Comparison of ENCODE assay signal across 8 cellular contexts in genomic region chr17:5191541-5192417, GRCh38. TPM values are rescaled to one million over a fixed set of nuclear protein-coding genes. Genes with fewer than 3 reads are reported as not detected.
DNase-seq lines count a peak whose midpoint lies in the region; ATAC-seq and TF ChIP-seq lines count a peak whose summit lies in the region.

Gene ZNF594, minus strand, starts transcription at chr17:5191868. Its CDS starts 7,612 bp downstream, at chr17:5184256.

- H3K4me3 ChIP-seq in LNCaP clone FGC (ENCODE audit: low read depth, low read length) (peak within 1 kb of the TSS; percentile 43), fibroblast of the aortic adventitia (ENCODE audit: low read depth, low read length) (peak within 1 kb of the TSS; percentile 82)

- peaks cover 63% of the 10 kb centered on the region for H3K36me3 Mint-ChIP-seq in nephron (ENCODE audit: low read depth)

- POLR2A ChIA-PET in RWPE1 (lab: Yijun Ruan, JAX; ENCODE audit: low non-redundant PET), result interaction anchor here (0.6 kb wide), 1 partner anchor 121 kb away, joined by 3 read pairs; no protein-coding TSS in a partner anchor

- peaks cover 45% of the 10 kb centered on the region for H3K9me3 Mint-ChIP-seq in nephron

- no peaks in the 10 kb centered on the region for H3K27me3 Mint-ChIP-seq in nephron (ENCODE audit: low read depth)

- peak within 1 kb of the TSS; percentile 96 to 98 (median 97) for H3K4me3 Mint-ChIP-seq in nephron

- H3K4me1 Mint-ChIP-seq in nephron, result peaks cover 18% of the 10 kb centered on the region

- H3K27ac Mint-ChIP-seq in nephron, result peak within 1 kb of the TSS; percentile 80 to 92 (median 89)

- peak; percentile 56 for TF ChIP-seq CTCF in LNCaP clone FGC (IDR thresholded peaks at IDR 0.05; ENCODE audit: control insufficient read depth, extremely low read depth, insufficient read depth)
- peak; percentile 94 for TF ChIP-seq CTCF in RWPE1 (conservative IDR thresholded peaks at IDR 0.05; ENCODE audit: low read depth)
- TF ChIP-seq CTCF in fibroblast of the aortic adventitia (IDR thresholded peaks at IDR 0.05; ENCODE audit: insufficient read depth, low read length), result peak; percentile 72
- peak; percentile 76 to 89 (median 83) for TF ChIP-seq CTCF in nephron (IDR thresholded peaks at IDR 0.05; ENCODE audit: unreplicated experiment in 3 of 3)

- H3K27ac ChIP-seq in RWPE1, result peak within 1 kb of the TSS; percentile 78

- CTCF ChIA-PET in RWPE1 (lab: Yijun Ruan, JAX), result interaction anchor here (0.5 to 1.1 kb wide), 14 partner anchors 12 to 1998 kb away, joined by 3 to 7 read pairs (median 3); no protein-coding TSS in a partner anchor

- ATAC-seq in stimulated activated naive CD8-positive, alpha-beta T cell treated with anti-CD3 and anti-CD28 coated beads, Interleukin-15, Interleukin-2, amounts not matched to agents 100 U/mL and 50 U/mL, for 24 hours, result peak; percentile 100

- DNase-seq in EL (peak; percentile 96), GOT3 (lab: John Stamatoyannopoulos, UW) (peak; percentile 73), LNCaP clone FGC (ENCODE audit: low read depth) (no peak), RWPE1 (ENCODE audit: low spot score) (peak; percentile 97), fibroblast of the aortic adventitia (ENCODE audit: low read depth) (peak; percentile 93)
- DNase-seq in activated T-helper 9 cell treated with anti-CD3 and anti-CD28 coated beads, Interleukin-2, amount 50 U/mL, for 16 hours (ENCODE audit: low read depth), result peak; percentile 98
- peak; percentile 99 for DNase-seq in stimulated activated naive CD8-positive, alpha-beta T cell treated with anti-CD3 and anti-CD28 coated beads, Interleukin-15, Interleukin-2, amounts not matched to agents 100 U/mL and 50 U/mL, for 24 hours

RNA-seq across cellular contexts. Expression of gene ZNF594, which starts in this region (rescaled TPM):
- total RNA-seq in fibroblast of the aortic adventitia (ENCODE audit: low replicate concordance), result 4.7 and 7.6 TPM in 2 replicates
